In the genomic region with DNA sequence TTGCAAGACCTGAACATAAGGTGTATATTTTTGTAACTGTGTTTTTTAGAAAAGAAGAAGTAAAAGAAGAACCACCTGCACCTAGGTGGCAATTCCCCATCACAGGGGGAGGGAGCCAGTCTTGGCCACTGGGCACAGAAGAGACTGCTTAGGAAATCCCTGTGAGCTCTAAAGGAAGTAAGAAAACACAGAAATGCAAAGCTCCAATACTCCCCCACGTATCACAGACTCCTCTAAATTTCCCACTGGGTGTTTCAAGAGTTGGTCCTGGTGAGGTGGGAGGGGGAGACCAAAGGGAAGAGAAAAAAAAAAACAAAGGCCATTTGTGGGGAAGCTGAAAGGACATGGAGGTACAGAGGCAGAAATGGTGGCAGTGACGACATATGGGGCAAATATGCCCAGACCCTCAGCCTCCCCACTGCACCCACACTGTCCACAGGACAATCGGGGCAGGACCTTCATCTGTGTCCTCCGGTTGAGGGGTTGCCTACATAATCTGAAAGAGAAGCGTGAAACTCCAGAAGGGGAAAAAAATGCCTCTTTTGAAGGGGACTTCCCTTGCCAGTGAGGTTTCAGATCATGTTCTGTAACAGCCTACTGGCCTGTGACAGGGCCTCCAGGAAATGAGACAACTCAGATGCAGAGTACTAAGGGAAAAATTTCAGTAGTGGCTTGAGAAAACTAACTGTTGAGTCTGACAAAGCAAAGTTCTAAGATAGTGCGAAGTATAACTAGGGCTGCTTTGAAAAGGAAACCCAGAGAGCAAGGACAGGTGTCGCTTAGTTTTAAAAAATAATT, we compare ENCODE assay signal across 8 cellular contexts.
DNase-seq lines count a peak whose midpoint lies in the region; ATAC-seq and TF ChIP-seq lines count a peak whose summit lies in the region.

No MANE protein-coding gene starts in this region.

- H3K4me3 Mint-ChIP-seq in activated naive CD8-positive, alpha-beta T cell: no peak overlapping the region
- peak overlapping the region; percentile 70 for H3K4me3 Mint-ChIP-seq in stimulated activated naive CD8-positive, alpha-beta T cell treated with anti-CD3 and anti-CD28 coated beads, Interleukin-15, Interleukin-2, amounts not matched to agents 100 ng/mL and 50 ng/mL, for 24 hours

- H3K9me3 Mint-ChIP-seq in activated naive CD8-positive, alpha-beta T cell (ENCODE audit: low read depth): no peaks in the 10 kb centered on the region
- no peaks in the 10 kb centered on the region for H3K9me3 Mint-ChIP-seq in stimulated activated naive CD8-positive, alpha-beta T cell treated with anti-CD3 and anti-CD28 coated beads, Interleukin-15, Interleukin-2, amounts not matched to agents 100 ng/mL and 50 ng/mL, for 24 hours

- peak; percentile 84 for DNase-seq in ELR (ENCODE audit: low read depth)
- DNase-seq in kidney epithelial cell (ENCODE audit: low read depth): peak; percentile 70
- DNase-seq in NCI-H82 (lab: John Stamatoyannopoulos, UW): no peak
- no peak for DNase-seq in foreskin melanocyte

- peaks cover 19% of the 10 kb centered on the region for H3K4me1 Mint-ChIP-seq in activated naive CD8-positive, alpha-beta T cell (ENCODE audit: low read depth)
- peaks cover 71% of the 10 kb centered on the region for H3K4me1 Mint-ChIP-seq in stimulated activated naive CD8-positive, alpha-beta T cell treated with anti-CD3 and anti-CD28 coated beads, Interleukin-15, Interleukin-2, amounts not matched to agents 100 ng/mL and 50 ng/mL, for 24 hours (ENCODE audit: low read depth)

- H3K4me3 ChIP-seq in kidney epithelial cell (ENCODE audit: low read depth, low read length): no peak overlapping the region

- H3K36me3 Mint-ChIP-seq in activated naive CD8-positive, alpha-beta T cell: no peaks in the 10 kb centered on the region
- H3K36me3 Mint-ChIP-seq in stimulated activated naive CD8-positive, alpha-beta T cell treated with anti-CD3 and anti-CD28 coated beads, Interleukin-15, Interleukin-2, amounts not matched to agents 100 ng/mL and 50 ng/mL, for 24 hours (ENCODE audit: low read depth): no peaks in the 10 kb centered on the region

- H3K27ac Mint-ChIP-seq in activated naive CD8-positive, alpha-beta T cell: peak overlapping the region; percentile 31
- peak overlapping the region; percentile 93 for H3K27ac Mint-ChIP-seq in stimulated activated naive CD8-positive, alpha-beta T cell treated with anti-CD3 and anti-CD28 coated beads, Interleukin-15, Interleukin-2, amounts not matched to agents 100 ng/mL and 50 ng/mL, for 24 hours

- H3K27me3 ChIP-seq in kidney epithelial cell (ENCODE audit: control insufficient read depth, insufficient read depth, low read length): no peaks in the 10 kb centered on the region

- H3K27me3 Mint-ChIP-seq in activated naive CD8-positive, alpha-beta T cell: no peaks in the 10 kb centered on the region
- peaks cover 17% of the 10 kb centered on the region for H3K27me3 Mint-ChIP-seq in stimulated activated naive CD8-positive, alpha-beta T cell treated with anti-CD3 and anti-CD28 coated beads, Interleukin-15, Interleukin-2, amounts not matched to agents 100 ng/mL and 50 ng/mL, for 24 hours

- ATAC-seq in GM21381 (IDR thresholded peaks at IDR 0.05; ENCODE audit: unreplicated experiment): peak; percentile 53
- peak; percentile 32 for ATAC-seq in HG03575 (IDR thresholded peaks at IDR 0.05; ENCODE audit: extremely low read depth, insufficient number of reproducible peaks, low FRiP score, unreplicated experiment)

- no peaks in the 10 kb centered on the region for H3K36me3 ChIP-seq in kidney epithelial cell (ENCODE audit: control insufficient read depth, insufficient read depth, low read length)

- TF ChIP-seq CTCF in kidney epithelial cell (IDR thresholded peaks at IDR 0.05; ENCODE audit: insufficient read depth, low read length, poor library complexity, severe bottlenecking): no peak

Comparison
In these comparisons a context has a peak if more than half of its experiments do, and no peak if none do; other contexts are left out.
1. DNase-seq: peak in ELR (single experiment) and kidney epithelial cell (single experiment); none in NCI-H82 (single experiment) and foreskin melanocyte (single experiment).